Comparison of ENCODE assay signal across 8 cellular contexts in genomic region chr15:84633311-84634227, GRCh38.
DNase-seq lines count a peak whose midpoint lies in the region; ATAC-seq and TF ChIP-seq lines count a peak whose summit lies in the region.

No MANE protein-coding gene starts in this region.

- H3K36me3 Mint-ChIP-seq in central memory CD8-positive, alpha-beta T cell (ENCODE audit: insufficient read depth): peaks cover 36% of the 10 kb centered on the region

- POLR2A ChIA-PET in HEK293T (lab: Yijun Ruan, JAX): interaction anchor here (0.6 to 6.1 kb wide), 2 partner anchors 21 to 32 kb away, joined by 3 to 45 read pairs; partner anchors contain the start of gene WDR73

- H3K27me3 ChIP-seq in GM06990 (replicated peaks; ENCODE audit: control insufficient read depth, insufficient read depth, low read length): no peaks in the 10 kb centered on the region

- TF ChIP-seq CTCF in GM06990 (IDR thresholded peaks at IDR 0.05; ENCODE audit: insufficient read depth, low read length, poor library complexity, severe bottlenecking): no peak

- H3K27ac Mint-ChIP-seq in central memory CD8-positive, alpha-beta T cell (ENCODE audit: low read depth): peak overlapping the region; percentile 73

- peaks cover 40% of the 10 kb centered on the region for H3K4me1 Mint-ChIP-seq in central memory CD8-positive, alpha-beta T cell

- H3K27me3 Mint-ChIP-seq in central memory CD8-positive, alpha-beta T cell: no peaks in the 10 kb centered on the region

- H3K4me3 Mint-ChIP-seq in central memory CD8-positive, alpha-beta T cell: peak overlapping the region; percentile 86

- peak; percentile 50 for ATAC-seq in central memory CD8-positive, alpha-beta T cell (replicated peaks; ENCODE audit: extremely low read depth, poor library complexity, severe bottlenecking)
- no peak for ATAC-seq in GM18861 (IDR thresholded peaks at IDR 0.05; ENCODE audit: unreplicated experiment)

- no peaks in the 10 kb centered on the region; the same call in 1 of the 2 replicates for H3K36me3 ChIP-seq in GM06990 (ENCODE audit: control insufficient read depth, insufficient read depth, low read length)

- CTCF ChIA-PET in HEK293T (lab: Yijun Ruan, JAX): interaction anchor here (0.5 to 1.0 kb wide), 2 partner anchors 35 to 178 kb away, joined by 4 read pairs; no protein-coding TSS in a partner anchor

- H3K9me3 Mint-ChIP-seq in central memory CD8-positive, alpha-beta T cell: no peaks in the 10 kb centered on the region

- peak overlapping the region; percentile 65 for H3K4me3 ChIP-seq in GM06990 (replicated peaks; ENCODE audit: low read depth, low read length)

- DNase-seq in GM06990 (ENCODE audit: extremely low read depth, insufficient read length) (peak; percentile 82), HEK293T (ENCODE audit: extremely low spot score) (peak; percentile 38), NCI-H1092 (lab: John Stamatoyannopoulos, UW) (peak; percentile 25), kidney glomerular epithelial cell (lab: John Stamatoyannopoulos, UW) (peak; percentile 61)
- DNase-seq in activated CD4-positive, CD25-positive, alpha-beta regulatory T cell treated with anti-CD3 and anti-CD28 coated beads, Interleukin-2, amount 50 U/mL, for 72 hours: peak; percentile 66
- DNase-seq in central memory CD8-positive, alpha-beta T cell (ENCODE audit: low spot score in 2 of 2): peak; percentile 46 to 48
- peak; percentile 56 to 65 for DNase-seq in stimulated activated CD4-positive, alpha-beta T cell treated with anti-CD3 and anti-CD28 coated beads, Interleukin-15, amount 100 ng/mL, for 48 hours (ENCODE audit: low read depth in 2 of 2)

TF ChIP-seq in HEK293T, 16 proteins besides CTCF, POLR2A, EP300 and RAD21:
- 0 out of 2 replicates have a peak, but pooled peaks have one; percentile 40 for TF ChIP-seq LEF1 (IDR thresholded peaks at IDR 0.05; ENCODE audit: borderline replicate concordance)
- TF ChIP-seq SP1 (IDR thresholded peaks at IDR 0.05): no peak
TF ChIP-seq in HEK293T: peak in this region for 1.

Comparison
In these comparisons a context has a peak if more than half of its experiments do, and no peak if none do; other contexts are left out.
1. DNase-seq: peak in every context shown above with its lines; median percentile 82 in GM06990; 66 in activated CD4-positive, CD25-positive, alpha-beta regulatory T cell treated with anti-CD3 and anti-CD28 coated beads, Interleukin-2, amount 50 U/mL, for 72 hours; 61 in kidney glomerular epithelial cell; 60 in stimulated activated CD4-positive, alpha-beta T cell treated with anti-CD3 and anti-CD28 coated beads, Interleukin-15, amount 100 ng/mL, for 48 hours; 47 in central memory CD8-positive, alpha-beta T cell; 38 in HEK293T; 25 in NCI-H1092.